ENCODE assay signal across 8 cellular contexts in the genomic region with DNA sequence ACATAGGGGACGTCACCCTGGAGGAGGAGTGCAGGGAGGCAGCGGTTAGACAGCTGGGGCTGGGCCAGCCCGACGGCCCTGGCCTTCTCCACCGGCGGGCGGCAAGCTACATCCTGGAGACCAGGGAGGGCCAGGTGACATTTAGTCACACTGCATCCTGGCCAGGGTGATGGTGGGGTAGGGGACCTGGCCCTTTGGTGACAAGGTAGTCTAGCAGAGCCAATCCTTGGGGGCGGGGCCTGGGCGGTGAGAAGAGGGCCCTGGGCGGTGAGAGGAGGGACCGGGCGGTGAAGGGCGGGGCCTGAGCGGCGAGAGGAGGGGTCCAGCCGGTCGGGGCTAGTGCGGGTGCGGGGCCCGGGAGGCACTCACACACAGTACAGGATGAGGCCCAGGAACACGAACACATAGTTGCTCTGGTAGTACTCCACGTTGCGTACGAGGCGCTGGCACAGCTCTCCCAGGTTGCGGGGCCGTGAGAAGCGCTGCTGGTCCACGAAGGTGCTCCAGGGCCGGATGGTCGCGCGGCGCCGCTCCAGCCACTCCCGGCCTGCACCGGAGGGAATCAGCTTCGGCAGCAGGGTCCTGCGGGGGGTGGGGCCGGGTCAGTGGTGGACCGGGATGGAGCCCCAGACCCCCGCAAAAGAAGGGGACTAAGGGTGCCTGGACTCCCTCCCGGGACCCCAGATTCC. TPM values are rescaled to one million over a fixed set of nuclear protein-coding genes. Genes with fewer than 3 reads are reported as not detected.
A peak's percentile ranks its signal among the peaks of the same experiment; 100 is the strongest.
DNase-seq lines count a peak whose midpoint lies in the region; ATAC-seq and TF ChIP-seq lines count a peak whose summit lies in the region.

No MANE protein-coding gene starts in this region.

- H3K27ac Mint-ChIP-seq in dendritic cell treated with granulocyte-macrophage colony-stimulating factor and Interleukin-4, amounts not matched to agents 40 ng/mL and 50 ng/mL, for 4 days = peak overlapping the region; percentile 54

- no peak for TF ChIP-seq CTCF in GM10266 (IDR thresholded peaks at IDR 0.05; ENCODE audit: control insufficient read depth, insufficient read depth, low read depth, missing control alignments)
- no peak for TF ChIP-seq CTCF in right lobe of liver (IDR thresholded peaks at IDR 0.05)

- H3K27me3 ChIP-seq in right lobe of liver = no peaks in the 10 kb centered on the region

- TF ChIP-seq POLR2A in right lobe of liver (IDR thresholded peaks at IDR 0.05) = peak; percentile 51

- H3K4me3 ChIP-seq in right lobe of liver = peak overlapping the region; percentile 75 to 97 (median 94)

- no peaks in the 10 kb centered on the region for H3K36me3 ChIP-seq in right lobe of liver

- peaks cover 0 to 10% (median 4%) of the 10 kb centered on the region in 4 donors for H3K4me1 ChIP-seq in right lobe of liver

- WGBS in right lobe of liver (ENCODE audit: insufficient coverage, low coverage, low lambda C conversion rate, missing lambda C conversion rate) = 0% methylated on average over 5 of the region's 43 CpGs

- H3K4me3 Mint-ChIP-seq in dendritic cell treated with granulocyte-macrophage colony-stimulating factor and Interleukin-4, amounts not matched to agents 40 ng/mL and 50 ng/mL, for 4 days = peak overlapping the region; percentile 91

- peak; percentile 86 for DNase-seq in GM10266 (ENCODE audit: extremely low spot score)
- peak; percentile 40 to 63 for DNase-seq in NCI-H446 (lab: John Stamatoyannopoulos, UW)
- DNase-seq in activated CD4-positive, alpha-beta T cell treated with anti-CD3 and anti-CD28 coated beads, Interleukin-2, amount 50 U/mL, for 24 hours (ENCODE audit: low read depth in 1 of 2, low spot score in 1 of 2) = peak; percentile 55 to 76
- peak; percentile 92 to 94 (median 93) for DNase-seq in right lobe of liver
- peak; percentile 81 to 87 for DNase-seq in stimulated activated CD4-positive, alpha-beta T cell treated with anti-CD3 and anti-CD28 coated beads, Interleukin-4, amount 100 ng/mL, for 4 hours
- DNase-seq in GF-D8 (lab: John Stamatoyannopoulos, UW) = no peak

- peaks cover 26% of the 10 kb centered on the region for H3K36me3 Mint-ChIP-seq in dendritic cell treated with granulocyte-macrophage colony-stimulating factor and Interleukin-4, amounts not matched to agents 40 ng/mL and 50 ng/mL, for 4 days (ENCODE audit: low read depth)

- no peaks in the 10 kb centered on the region for H3K9me3 ChIP-seq in right lobe of liver

- ATAC-seq in HG02981 (IDR thresholded peaks at IDR 0.05; ENCODE audit: unreplicated experiment) (peak; percentile 21), right lobe of liver (peak; percentile 87 to 91 (median 89))

- H3K27me3 Mint-ChIP-seq in dendritic cell treated with granulocyte-macrophage colony-stimulating factor and Interleukin-4, amounts not matched to agents 40 ng/mL and 50 ng/mL, for 4 days = no peaks in the 10 kb centered on the region

- peaks cover 30% of the 10 kb centered on the region for H3K4me1 Mint-ChIP-seq in dendritic cell treated with granulocyte-macrophage colony-stimulating factor and Interleukin-4, amounts not matched to agents 40 ng/mL and 50 ng/mL, for 4 days (ENCODE audit: low read depth)

- H3K9me3 Mint-ChIP-seq in dendritic cell treated with granulocyte-macrophage colony-stimulating factor and Interleukin-4, amounts not matched to agents 40 ng/mL and 50 ng/mL, for 4 days = no peaks in the 10 kb centered on the region

- H3K27ac ChIP-seq in right lobe of liver = peak overlapping the region; percentile 34 to 87 (median 81)

- intact Hi-C loops in dendritic cell treated with granulocyte-macrophage colony-stimulating factor and Interleukin-4, amounts not matched to agents 40 ng/mL and 50 ng/mL, for 4 days (cut with micrococcal nuclease) = loop anchor here (5.0 kb wide), 2 partner anchors 86 to 101 kb away; no protein-coding TSS in a partner anchor
- intact Hi-C loops in right lobe of liver (cut with DNase I) = no loop called here

RNA-seq across cellular contexts. Expression of a gene that starts 0.6 kb away (rescaled TPM):
- total RNA-seq in right lobe of liver = 100 to 1,000 TPM in 2 of 6 experiments, 10 to 100 TPM in 4; 53.6 to 124 (median 75.8) TPM

RNA-seq across cellular contexts. Expression of a gene that starts 30.3 kb away (rescaled TPM):
- not detected for total RNA-seq in right lobe of liver

RNA-seq across cellular contexts. Expression of a gene that starts 35.5 kb away (rescaled TPM):
- total RNA-seq in right lobe of liver = under 1 TPM in 2 of 6 experiments, not detected in 4; 0.07 TPM
